22 cellular contexts compared by ENCODE assay signal in the genomic region with DNA sequence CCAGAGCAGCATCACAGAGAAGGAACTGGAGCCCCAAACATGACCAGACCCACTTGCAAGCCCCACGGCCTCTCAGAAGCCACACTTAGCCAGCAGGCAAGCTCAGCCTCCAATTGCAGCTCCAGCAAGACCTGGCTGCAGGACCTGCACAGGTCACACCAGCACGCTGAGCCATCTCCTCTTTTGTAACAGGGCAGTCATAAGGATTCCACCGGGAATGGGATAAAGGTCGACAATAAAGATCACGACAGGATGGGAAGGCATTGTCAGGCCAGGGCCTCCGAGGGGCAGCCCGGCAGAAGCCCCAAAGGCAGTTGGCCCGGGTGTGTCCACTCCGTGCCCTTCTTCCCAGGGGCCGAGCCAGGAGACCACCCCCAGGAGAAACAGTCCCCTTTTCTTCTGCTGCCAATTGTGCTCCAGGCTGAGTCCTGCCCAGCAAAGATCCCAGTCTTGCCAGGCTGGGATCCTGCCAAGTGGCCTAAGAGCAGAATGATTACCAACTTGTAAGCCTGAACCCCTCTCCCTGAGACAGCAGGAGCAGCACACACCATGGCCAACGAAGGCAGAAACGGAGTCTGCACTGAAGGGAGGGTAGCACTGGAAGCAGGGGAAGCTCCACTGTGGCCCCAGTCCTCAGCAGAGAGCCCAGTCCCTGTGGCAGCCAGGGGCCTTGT. TPM values are rescaled to one million over a fixed set of nuclear protein-coding genes. Genes with fewer than 3 reads are reported as not detected.
A peak's percentile ranks its signal among the peaks of the same experiment; 100 is the strongest.
DNase-seq lines count a peak whose midpoint lies in the region; ATAC-seq, FAIRE-seq and TF ChIP-seq lines count a peak whose summit lies in the region.
"Had no signal": no experiment of that assay in that cellular context is flagged by ENCODE, and none has a peak within 500 bp of the region (broad histone marks: within the 10 kb centered on the region; RNA-seq: fewer than 3 reads in every experiment).

No MANE protein-coding gene starts in this region.

- no peak for TF ChIP-seq POLR2A in H54 (IDR thresholded peaks at IDR 0.05; ENCODE audit: low read depth, low read length)
- no peak for TF ChIP-seq POLR2A in K562 (conservative IDR thresholded peaks at IDR 0.05)

- H3K27me3 ChIP-seq in K562 (ENCODE audit: control insufficient read depth in 2 of 2, insufficient read depth in 2 of 2, low read length in 2 of 2) (no peaks in the 10 kb centered on the region; a peak in 2 of 5 replicates), mesenchymal stem cell (ENCODE audit: control insufficient read depth in 1 of 2, insufficient read depth in 1 of 2, low read length in 2 of 2) (no peaks in the 10 kb centered on the region)
- H3K27me3 ChIP-seq: foreskin keratinocyte, ovary, right atrium auricular region had no signal

- H3K4ac ChIP-seq in mesenchymal stem cell (ENCODE audit: low read depth in 1 of 2, low read length in 2 of 2): no peak overlapping the region

- peaks cover 0 to 9% of the 10 kb centered on the region in 2 experiments; a peak in 2 of 5 replicates for H3K4me1 ChIP-seq in K562 (replicated peaks in 1 of 2; ENCODE audit: control insufficient read depth in 2 of 2, insufficient read depth in 2 of 2, low read length in 2 of 2)
- H3K4me1 ChIP-seq in mesenchymal stem cell (ENCODE audit: control insufficient read depth, insufficient read depth, low read depth, low read length): peaks cover 4% of the 10 kb centered on the region
- H3K4me1 ChIP-seq: foreskin keratinocyte had no signal

- H3K23ac ChIP-seq in mesenchymal stem cell (ENCODE audit: low read length in 2 of 2): no peak overlapping the region

- FAIRE-seq in H54 (lab: Jason Lieb, UNC) (no peak), K562 (lab: Jason Lieb, UNC) (no peak)
- FAIRE-seq: endometrium, GM12891, TTC549 had no signal

- CTCF ChIA-PET in K562 (lab: Yijun Ruan, JAX; ENCODE audit: low intra/inter-chr PET ratio): no interaction called here

- no TSS peak for BruUV-seq in K562 (replicated peaks; lab: Mats Ljungman, UMichigan)

- no peak overlapping the region for H3K27ac Mint-ChIP-seq in natural killer cell treated with Interleukin-12 subunit alpha and Interleukin-12 subunit beta and Interleukin-15 and Interleukin-18, amount 100 ng/mL, for 72 hours
- H3K27ac Mint-ChIP-seq: activated naive CD4-positive, alpha-beta T cell treated with anti-CD3 and anti-CD28 coated beads for 36 hours; dendritic cell treated with granulocyte-macrophage colony-stimulating factor and Interleukin-4, amounts not matched to agents 40 ng/mL and 50 ng/mL, for 4 days; memory B cell; naive B cell had no signal

- H3K14ac ChIP-seq in mesenchymal stem cell (ENCODE audit: low read length in 2 of 2): no peak overlapping the region

- WGBS in K562 (ENCODE audit: insufficient coverage, low coverage, missing lambda C conversion rate): 17% methylated on average over 12 of the region's 12 CpGs
- 94% methylated on average over 12 of the region's 12 CpGs for WGBS in mesenchymal stem cell

- H4K8ac ChIP-seq in mesenchymal stem cell (ENCODE audit: low read length): no peak overlapping the region

- no peak overlapping the region for H3K4me3 Mint-ChIP-seq in natural killer cell treated with Interleukin-12 subunit alpha and Interleukin-12 subunit beta and Interleukin-15 and Interleukin-18, amount 100 ng/mL, for 72 hours
- H3K4me3 Mint-ChIP-seq: activated naive CD4-positive, alpha-beta T cell treated with anti-CD3 and anti-CD28 coated beads for 36 hours; dendritic cell treated with granulocyte-macrophage colony-stimulating factor and Interleukin-4, amounts not matched to agents 40 ng/mL and 50 ng/mL, for 4 days; memory B cell; naive B cell had no signal

- no peak overlapping the region for H2AFZ ChIP-seq in K562 (ENCODE audit: low read depth, low read length)
- no peak overlapping the region for H2AFZ ChIP-seq in mesenchymal stem cell (ENCODE audit: low read depth, low read length)

- no peak overlapping the region for H3K4me2 ChIP-seq in K562 (ENCODE audit: insufficient read depth, low read length)
- no peak overlapping the region for H3K4me2 ChIP-seq in mesenchymal stem cell (ENCODE audit: low read length, poor library complexity, severe bottlenecking)

- TF ChIP-seq EP300 in K562 (IDR thresholded peaks at IDR 0.05; ENCODE audit: low read length): no peak

- H3K9ac ChIP-seq in K562 (ENCODE audit: insufficient read depth in 1 of 2, low read depth in 2 of 2, low read length in 2 of 2) (0 out of 4 replicates have a peak overlapping the region, but pooled peaks of 1 of the 2 experiments have one; percentile 17), mesenchymal stem cell (ENCODE audit: low read length) (peak overlapping the region; percentile 18)

- no peak overlapping the region for H2BK5ac ChIP-seq in mesenchymal stem cell (ENCODE audit: low read depth, low read length, poor library complexity, severe bottlenecking)

- H2BK120ac ChIP-seq in mesenchymal stem cell (ENCODE audit: low read depth, low read length): no peak overlapping the region

- no peaks in the 10 kb centered on the region for H3K36me3 Mint-ChIP-seq in natural killer cell treated with Interleukin-12 subunit alpha and Interleukin-12 subunit beta and Interleukin-15 and Interleukin-18, amount 100 ng/mL, for 72 hours

- H3K79me1 ChIP-seq in mesenchymal stem cell (replicated peaks; ENCODE audit: low read length, poor library complexity, severe bottlenecking): peaks cover 44% of the 10 kb centered on the region

- H2AK5ac ChIP-seq in mesenchymal stem cell (ENCODE audit: low read length, severe bottlenecking): no peak overlapping the region

- H3K9me3 Mint-ChIP-seq in natural killer cell treated with Interleukin-12 subunit alpha and Interleukin-12 subunit beta and Interleukin-15 and Interleukin-18, amount 100 ng/mL, for 72 hours: no peaks in the 10 kb centered on the region
- H3K9me3 Mint-ChIP-seq: activated naive CD4-positive, alpha-beta T cell treated with anti-CD3 and anti-CD28 coated beads for 36 hours; dendritic cell treated with granulocyte-macrophage colony-stimulating factor and Interleukin-4, amounts not matched to agents 40 ng/mL and 50 ng/mL, for 4 days; memory B cell had no signal

- no peak for TF ChIP-seq RAD21 in K562 (CRISPR knock-in tag; conservative IDR thresholded peaks at IDR 0.05 in 1 of 2, IDR thresholded peaks at IDR 0.05 in 1 of 2)

- no peak overlapping the region for H2BK12ac ChIP-seq in mesenchymal stem cell (ENCODE audit: low read length in 2 of 2)

- POLR2A ChIA-PET in K562 (lab: Yijun Ruan, JAX): no interaction called here

- in situ Hi-C loops in K562 (cut with MboI): no loop called here

- no peaks in the 10 kb centered on the region for H3K27me3 Mint-ChIP-seq in natural killer cell treated with Interleukin-12 subunit alpha and Interleukin-12 subunit beta and Interleukin-15 and Interleukin-18, amount 100 ng/mL, for 72 hours
- H3K27me3 Mint-ChIP-seq: dendritic cell treated with granulocyte-macrophage colony-stimulating factor and Interleukin-4, amounts not matched to agents 40 ng/mL and 50 ng/mL, for 4 days; memory B cell; naive B cell had no signal

- no peak overlapping the region for H3K18ac ChIP-seq in mesenchymal stem cell (ENCODE audit: low read depth in 1 of 2, low read length in 2 of 2)

- H3K36me3 ChIP-seq in K562 (ENCODE audit: control insufficient read depth, insufficient read depth, low read length) (no peaks in the 10 kb centered on the region), mesenchymal stem cell (ENCODE audit: control insufficient read depth in 1 of 2, insufficient read depth in 2 of 2, low read depth in 1 of 2, low read length in 2 of 2) (peaks cover 15 to 70% of the 10 kb centered on the region in 2 experiments)
- H3K36me3 ChIP-seq: ovary had no signal

- intact Hi-C loops in K562 (cut with micrococcal nuclease): no loop called here

- H2BK15ac ChIP-seq in mesenchymal stem cell (ENCODE audit: low read depth, poor library complexity, severe bottlenecking): no peak overlapping the region

- no peak for TF ChIP-seq CTCF in K562 (IDR thresholded peaks at IDR 0.05 in 2 of 3, conservative IDR thresholded peaks at IDR 0.05 in 1 of 3; ENCODE audit: insufficient read depth in 2 of 3, low read depth in 1 of 3, low read length in 3 of 3)

- H3K79me2 ChIP-seq in K562 (ENCODE audit: control insufficient read depth, insufficient read depth, low read length): no peaks in the 10 kb centered on the region

- H3K27ac ChIP-seq in K562 (ENCODE audit: extremely low read depth, low read depth, low read length) (no peak overlapping the region), mesenchymal stem cell (ENCODE audit: low read length, poor library complexity, severe bottlenecking) (no peak overlapping the region)
- H3K27ac ChIP-seq: foreskin keratinocyte, ovary, right atrium auricular region had no signal

- H4K20me1 ChIP-seq in K562 (replicated peaks; ENCODE audit: control insufficient read depth, insufficient read depth, low read length): peaks cover 5% of the 10 kb centered on the region

- no peaks in the 10 kb centered on the region for H3K9me3 ChIP-seq in K562 (replicated peaks; ENCODE audit: control insufficient read depth, insufficient read depth, low read depth, low read length)
- H3K9me3 ChIP-seq in mesenchymal stem cell (ENCODE audit: control insufficient read depth, low read length): no peaks in the 10 kb centered on the region
- H3K9me3 ChIP-seq: ovary, right atrium auricular region had no signal

- H3K4me3 ChIP-seq in K562 (no peak overlapping the region), mesenchymal stem cell (ENCODE audit: insufficient read depth in 1 of 2, low read depth in 1 of 2, low read length in 2 of 2) (no peak overlapping the region)
- H3K4me3 ChIP-seq: ovary, right atrium auricular region had no signal

- H3K9me1 ChIP-seq in K562 (ENCODE audit: control insufficient read depth, insufficient read depth, low read length): no peaks in the 10 kb centered on the region

- ATAC-seq in K562: peak; percentile 38; the same call in 1 of the 3 replicates
- no peak for ATAC-seq in natural killer cell treated with Interleukin-12 subunit alpha and Interleukin-12 subunit beta and Interleukin-15 and Interleukin-18, amount 100 ng/mL, for 72 hours

- H4K91ac ChIP-seq in mesenchymal stem cell (ENCODE audit: low read length): no peak overlapping the region

- H3K4me1 Mint-ChIP-seq in natural killer cell treated with Interleukin-12 subunit alpha and Interleukin-12 subunit beta and Interleukin-15 and Interleukin-18, amount 100 ng/mL, for 72 hours (ENCODE audit: low read depth in 2 of 2): peaks cover 18 to 29% of the 10 kb centered on the region in 2 donors

- DNase-seq in AG08396 (ENCODE audit: low spot score): peak; percentile 37
- DNase-seq in H54 (ENCODE audit: insufficient read length, low spot score): peak; percentile 76
- no peak for DNase-seq in K562 (ENCODE audit: extremely low read depth in 1 of 4, low spot score in 3 of 4)
- DNase-seq in mesenchymal stem cell: no peak
- DNase-seq in kidney tubule cell (ENCODE audit: low spot score): no peak
- DNase-seq in NCI-H526 (lab: John Stamatoyannopoulos, UW): no peak
- DNase-seq in natural killer cell treated with Interleukin-12 subunit alpha and Interleukin-12 subunit beta and Interleukin-15 and Interleukin-18, amount 100 ng/mL, for 72 hours (ENCODE audit: low spot score): no peak
- DNase-seq: activated naive CD4-positive, alpha-beta T cell treated with anti-CD3 and anti-CD28 coated beads for 36 hours; activated T-cell treated with anti-CD3 and anti-CD28 coated beads, Interleukin-2, amount 50 U/mL, for 48 hours; hippocampal formation; naive B cell; NCI-H1048; NCI-H187; ovary; SHP77 treated with DMSO at 0.1 percent for 48 hours had no signal

RNA-seq across cellular contexts. Expression of a gene that starts 12.5 kb away (rescaled TPM):
- 9.8 and 14.8 TPM in 2 replicates for total RNA-seq in K562 (2011; cell fraction: chromatin; rRNA removed; ENCODE audit: low replicate concordance)
- total RNA-seq in K562 (2011; cell fraction: nucleolus; rRNA removed): 9.5 and 12.1 TPM in 2 replicates
- total RNA-seq in K562 (2011; cell fraction: nucleoplasm; rRNA removed): 7.6 and 9.6 TPM in 2 replicates
- total RNA-seq in K562 (2014; rRNA removed): 14.8 and 16.0 TPM in 2 replicates
- 12.4 and 12.8 TPM in 2 replicates for total RNA-seq in K562 (2014; rRNA removed; fragmentation: Illumina TruSeq; extraction: Trizol)
- 14.4 and 14.6 TPM in 2 replicates for total RNA-seq in K562 (2015; rRNA removed; fragmentation: Illumina TruSeq; extraction: Trizol)
- total RNA-seq in K562 (2021): 18.3 and 19.2 TPM in 2 replicates
- 13.8 and 18.9 TPM in 2 replicates for polyA plus RNA-seq in K562 (2011; rRNA removed)
- 18.5 and 48.9 TPM in 2 replicates for polyA plus RNA-seq in K562 (2011; cell fraction: cytosol; rRNA removed)
- polyA plus RNA-seq in K562 (2011; cell fraction: nucleus; rRNA removed): 8.5 and 13.7 TPM in 2 replicates
- 20.5 and 25.4 TPM in 2 replicates for polyA plus RNA-seq in K562 (2012)
- 12.8 and 18.0 TPM in 2 replicates for polyA plus RNA-seq in K562 (2014; fragmentation: Illumina TruSeq; extraction: Trizol)
- 1 to 10 TPM; 1.3 to 3.0 TPM for polyA plus RNA-seq in K562 (2014; fragmentation: Nextera tagmentation; extraction: Ambion mirVana)
- 18.6 and 23.2 TPM in 2 replicates for polyA plus RNA-seq in K562 (2014; rRNA removed)
- 8.9 and 13.7 TPM in 2 replicates for polyA minus RNA-seq in K562 (2011; rRNA and poly(A)+ RNA removed)
- 9.4 and 10.6 TPM in 2 replicates for polyA minus RNA-seq in K562 (2011; cell fraction: cytosol; rRNA and poly(A)+ RNA removed)
- polyA minus RNA-seq in K562 (2011; cell fraction: nucleus; rRNA and poly(A)+ RNA removed): 5.8 and 6.3 TPM in 2 replicates
- 82.6 TPM for polyA plus RNA-seq in mesenchymal stem cell (2013, experiment 1 of 2)
- 84.1 TPM for polyA plus RNA-seq in mesenchymal stem cell (2013, experiment 2 of 2)
- total RNA-seq in natural killer cell treated with Interleukin-12 subunit alpha and Interleukin-12 subunit beta and Interleukin-15 and Interleukin-18, amount 100 ng/mL, for 72 hours: 10 to 100 TPM; 18.7 to 25.7 TPM

Comparison
In these comparisons a context has a peak if more than half of its experiments do, and no peak if none do; other contexts are left out.
1. DNase-seq: peak in AG08396 (single experiment) and H54 (single experiment); none in K562 (0 of 4), mesenchymal stem cell (single experiment), kidney tubule cell (single experiment), NCI-H526 (0 of 2) and natural killer cell treated with Interleukin-12 subunit alpha and Interleukin-12 subunit beta and Interleukin-15 and Interleukin-18, amount 100 ng/mL, for 72 hours (single experiment).